1 cellular context compared by ENCODE assay signal in genomic region chr22:17083811-17084540, GRCh38.
TF ChIP-seq lines count a peak whose summit lies in the region.

No MANE protein-coding gene starts in this region.

TF ChIP-seq in GM12878, 131 proteins besides CTCF, POLR2A, EP300 and RAD21:
- TF ChIP-seq SRF (IDR thresholded peaks at IDR 0.05; ENCODE audit: low read depth in 2 of 2, low read length in 2 of 2) = no peak
- TF ChIP-seq RUNX3 (IDR thresholded peaks at IDR 0.05; ENCODE audit: low read length) = no peak
- TF ChIP-seq PBX3 (IDR thresholded peaks at IDR 0.05; ENCODE audit: insufficient replicate concordance, low read depth, low read length) = no peak
- no peak for TF ChIP-seq ZZZ3 (IDR thresholded peaks at IDR 0.05; ENCODE audit: control insufficient read depth, insufficient read length, low read depth)
- TF ChIP-seq MTA3 (IDR thresholded peaks at IDR 0.05; ENCODE audit: borderline replicate concordance, low read length) = no peak
